8 cellular contexts compared by ENCODE assay signal in genomic region chr1:156705918-156706646, GRCh38. TPM values are rescaled to one million over a fixed set of nuclear protein-coding genes. Genes with fewer than 3 reads are reported as not detected.
DNase-seq lines count a peak whose midpoint lies in the region; ATAC-seq lines count a peak whose summit lies in the region.

No MANE protein-coding gene starts in this region.

- CTCF ChIA-PET in activated CD8-positive, alpha-beta memory T cell treated with anti-CD3 and anti-CD28 coated beads, Interleukin-2, amount 10 ng/mL, durations not matched to agents 7 days and 5 days (lab: Charles Lee) = interaction anchor here (0.6 to 12.5 kb wide), 24 partner anchors 9 to 320 kb away, joined by 3 to 286 read pairs (median 4); partner anchors contain the start of genes HDGF, METTL25B, NES and NTRK1

- H3K4me1 ChIP-seq in mucosa of rectum (ENCODE audit: control insufficient read depth in 2 of 2, insufficient read depth in 2 of 2, low read length in 2 of 2) = peaks cover 23 to 26% of the 10 kb centered on the region in 2 donors

- peak; percentile 77 for ATAC-seq in activated CD8-positive, alpha-beta memory T cell treated with anti-CD3 and anti-CD28 coated beads, Interleukin-2, amount 10 ng/mL, durations not matched to agents 7 days and 5 days
- ATAC-seq in effector memory CD8-positive, alpha-beta T cell (replicated peaks) = peak; percentile 75
- ATAC-seq in GM18517 (IDR thresholded peaks at IDR 0.05; ENCODE audit: unreplicated experiment) = no peak

- H3K36me3 ChIP-seq in mucosa of rectum (ENCODE audit: control insufficient read depth in 2 of 2, insufficient read depth in 2 of 2, low read length in 2 of 2) = no peaks in the 10 kb centered on the region

- peak overlapping the region; percentile 66 for H3K4me3 ChIP-seq in mucosa of rectum (ENCODE audit: low read length in 2 of 2)

- H3K9me3 Mint-ChIP-seq in activated CD8-positive, alpha-beta memory T cell treated with anti-CD3 and anti-CD28 coated beads, Interleukin-2, amount 10 ng/mL, durations not matched to agents 7 days and 5 days (ENCODE audit: low read depth) = no peaks in the 10 kb centered on the region
- no peaks in the 10 kb centered on the region for H3K9me3 Mint-ChIP-seq in effector memory CD8-positive, alpha-beta T cell

- peaks cover 20% of the 10 kb centered on the region for H3K4me1 Mint-ChIP-seq in activated CD8-positive, alpha-beta memory T cell treated with anti-CD3 and anti-CD28 coated beads, Interleukin-2, amount 10 ng/mL, durations not matched to agents 7 days and 5 days
- peaks cover 16 to 17% of the 10 kb centered on the region in 2 donors for H3K4me1 Mint-ChIP-seq in effector memory CD8-positive, alpha-beta T cell (ENCODE audit: low read depth in 2 of 2)

- no peak overlapping the region for H3K27ac Mint-ChIP-seq in activated CD8-positive, alpha-beta memory T cell treated with anti-CD3 and anti-CD28 coated beads, Interleukin-2, amount 10 ng/mL, durations not matched to agents 7 days and 5 days
- H3K27ac Mint-ChIP-seq in effector memory CD8-positive, alpha-beta T cell = peak overlapping the region; percentile 87 to 91

- no peaks in the 10 kb centered on the region for H3K9me3 ChIP-seq in mucosa of rectum (ENCODE audit: control insufficient read depth in 2 of 2, low read length in 2 of 2)

- H3K27me3 Mint-ChIP-seq in activated CD8-positive, alpha-beta memory T cell treated with anti-CD3 and anti-CD28 coated beads, Interleukin-2, amount 10 ng/mL, durations not matched to agents 7 days and 5 days = peaks cover 43% of the 10 kb centered on the region
- H3K27me3 Mint-ChIP-seq in effector memory CD8-positive, alpha-beta T cell = peaks cover 6 to 28% of the 10 kb centered on the region in 2 donors

- no peaks in the 10 kb centered on the region for H3K36me3 Mint-ChIP-seq in activated CD8-positive, alpha-beta memory T cell treated with anti-CD3 and anti-CD28 coated beads, Interleukin-2, amount 10 ng/mL, durations not matched to agents 7 days and 5 days
- peaks cover 11% of the 10 kb centered on the region for H3K36me3 Mint-ChIP-seq in effector memory CD8-positive, alpha-beta T cell (ENCODE audit: insufficient read depth)

- peak overlapping the region; percentile 32 to 57 for H3K9ac ChIP-seq in mucosa of rectum (ENCODE audit: low read depth in 1 of 2, low read length in 2 of 2)

- peak overlapping the region; percentile 53 to 63 for H3K27ac ChIP-seq in mucosa of rectum (ENCODE audit: low read depth in 2 of 2, low read length in 2 of 2)

- DNase-seq in NCI-H2081 (lab: John Stamatoyannopoulos, UW) = peak; percentile 33 to 54
- no peak for DNase-seq in NCI-H2081 treated with DMSO at 0.1 percent for 48 hours (lab: John Stamatoyannopoulos, UW)
- DNase-seq in NCI-H2227 treated with DMSO at 0.1 percent for 48 hours (lab: John Stamatoyannopoulos, UW) = peak; percentile 74
- DNase-seq in activated CD8-positive, alpha-beta memory T cell treated with anti-CD3 and anti-CD28 coated beads, Interleukin-2, amount 10 ng/mL, durations not matched to agents 7 days and 5 days = peak; percentile 70
- DNase-seq in effector memory CD8-positive, alpha-beta T cell = peak; percentile 63 to 64 (median 64)
- DNase-seq in stimulated activated CD8-positive, alpha-beta memory T cell treated with anti-CD3 and anti-CD28 coated beads, Interleukin-4, amount 100 ng/mL, for 48 hours = peak; percentile 89

- peaks cover 20 to 23% of the 10 kb centered on the region in 2 donors for H3K27me3 ChIP-seq in mucosa of rectum (ENCODE audit: control insufficient read depth in 2 of 2, insufficient read depth in 2 of 2, low read length in 2 of 2)

- peak overlapping the region; percentile 56 for H3K4me3 Mint-ChIP-seq in activated CD8-positive, alpha-beta memory T cell treated with anti-CD3 and anti-CD28 coated beads, Interleukin-2, amount 10 ng/mL, durations not matched to agents 7 days and 5 days
- peak overlapping the region; percentile 93 to 94 for H3K4me3 Mint-ChIP-seq in effector memory CD8-positive, alpha-beta T cell

RNA-seq across cellular contexts. Expression of gene CRABP2, which starts 0.7 kb away (rescaled TPM):
- total RNA-seq in activated CD8-positive, alpha-beta memory T cell treated with anti-CD3 and anti-CD28 coated beads, Interleukin-2, amount 10 ng/mL, durations not matched to agents 7 days and 5 days = 1 to 10 TPM; 1.4 to 1.9 TPM

RNA-seq across cellular contexts. Expression of gene METTL25B, which starts 22.2 kb away (rescaled TPM):
- 10 to 100 TPM; 44.0 to 49.6 TPM for total RNA-seq in activated CD8-positive, alpha-beta memory T cell treated with anti-CD3 and anti-CD28 coated beads, Interleukin-2, amount 10 ng/mL, durations not matched to agents 7 days and 5 days

RNA-seq across cellular contexts. Expression of gene ISG20L2, which starts 22.5 kb away (rescaled TPM):
- 10 to 100 TPM; 56.0 to 70.3 TPM for total RNA-seq in activated CD8-positive, alpha-beta memory T cell treated with anti-CD3 and anti-CD28 coated beads, Interleukin-2, amount 10 ng/mL, durations not matched to agents 7 days and 5 days

RNA-seq across cellular contexts. Expression of gene NES, which starts 28.9 kb away (rescaled TPM):
- total RNA-seq in activated CD8-positive, alpha-beta memory T cell treated with anti-CD3 and anti-CD28 coated beads, Interleukin-2, amount 10 ng/mL, durations not matched to agents 7 days and 5 days = not detected

RNA-seq across cellular contexts. Expression of gene MRPL24, which starts 34.8 kb away (rescaled TPM):
- total RNA-seq in activated CD8-positive, alpha-beta memory T cell treated with anti-CD3 and anti-CD28 coated beads, Interleukin-2, amount 10 ng/mL, durations not matched to agents 7 days and 5 days = 10 to 100 TPM; 60.4 to 80.0 TPM
